10 cellular contexts compared by ENCODE assay signal in genomic region chrX:7252013-7252610, GRCh38.
DNase-seq lines count a peak whose midpoint lies in the region; ATAC-seq and TF ChIP-seq lines count a peak whose summit lies in the region.
"Had no signal": no experiment of that assay in that cellular context is flagged by ENCODE, and none has a peak within 500 bp of the region (broad histone marks: within the 10 kb centered on the region; RNA-seq: fewer than 3 reads in every experiment).

No MANE protein-coding gene starts in this region.

- no peaks in the 10 kb centered on the region for H3K36me3 ChIP-seq in sigmoid colon

- no peaks in the 10 kb centered on the region for H3K9me3 ChIP-seq in sigmoid colon

- H3K27me3 ChIP-seq in HL-60 (ENCODE audit: insufficient read depth, poor library complexity, severe bottlenecking) = no peaks in the 10 kb centered on the region
- no peaks in the 10 kb centered on the region for H3K27me3 ChIP-seq in sigmoid colon

- ATAC-seq in GM18909 (IDR thresholded peaks at IDR 0.05; ENCODE audit: poor library complexity, unreplicated experiment) (peak; percentile 55), GM21515 (IDR thresholded peaks at IDR 0.05; ENCODE audit: unreplicated experiment) (no peak)

- H3K4me1 ChIP-seq in sigmoid colon = no peaks in the 10 kb centered on the region

- H3K4me3 ChIP-seq in HL-60 (replicated peaks; ENCODE audit: insufficient read depth, low read length) (no peak overlapping the region), sigmoid colon (no peak overlapping the region)

- DNase-seq in HL-60 (ENCODE audit: low read depth in 1 of 2, low spot score in 1 of 2) = peak; percentile 35 to 63
- peak; percentile 94 for DNase-seq in MCF 10A (ENCODE audit: unreplicated experiment)
- DNase-seq in renal cortical epithelial cell (ENCODE audit: low read depth) = peak; percentile 33
- DNase-seq in putamen (ENCODE audit: low spot score) = no peak
- no peak for DNase-seq in KG1 (lab: John Stamatoyannopoulos, UW)
- no peak for DNase-seq in sigmoid colon
- DNase-seq: activated CD8-positive, alpha-beta memory T cell treated with anti-CD3 and anti-CD28 coated beads for 24 hours; glutamatergic neuron had no signal

- 23 to 60% methylated on average over 5 of the region's 5 CpGs for WGBS in sigmoid colon, 2 donors

- peaks cover 6% of the 10 kb centered on the region for H3K4me1 Mint-ChIP-seq in MCF 10A (ENCODE audit: insufficient read depth, unreplicated experiment)

- H3K4me3 Mint-ChIP-seq in MCF 10A (ENCODE audit: unreplicated experiment) = no peak overlapping the region

- BruUV-seq in MCF 10A (replicated peaks; lab: Mats Ljungman, UMichigan) = no TSS peak

- POLR2A ChIA-PET in MCF 10A (lab: Yijun Ruan, JAX) = interaction anchor here (0.7 to 1.0 kb wide), 3 partner anchors 12 to 120 kb away, joined by 3 to 4 read pairs (median 3); no protein-coding TSS in a partner anchor

- CTCF ChIA-PET in MCF 10A (lab: Yijun Ruan, JAX) = interaction anchor here (0.8 to 1.6 kb wide), 5 partner anchors 10 to 330 kb away, joined by 3 to 7 read pairs (median 4); no protein-coding TSS in a partner anchor

- no peaks in the 10 kb centered on the region for H3K9me3 Mint-ChIP-seq in MCF 10A (ENCODE audit: unreplicated experiment)

- no peaks in the 10 kb centered on the region for H3K36me3 Mint-ChIP-seq in MCF 10A (ENCODE audit: insufficient read depth, unreplicated experiment)

- TF ChIP-seq CTCF in HL-60 (IDR thresholded peaks at IDR 0.05; ENCODE audit: insufficient read depth, low read length) (no peak), MCF 10A (IDR thresholded peaks at IDR 0.05; ENCODE audit: unreplicated experiment) (no peak), sigmoid colon (IDR thresholded peaks at IDR 0.05) (no peak)

- H3K27me3 Mint-ChIP-seq in MCF 10A (ENCODE audit: insufficient read depth, unreplicated experiment) = no peaks in the 10 kb centered on the region

- peak overlapping the region; percentile 46 for H3K27ac ChIP-seq in HL-60 (replicated peaks)
- H3K27ac ChIP-seq in sigmoid colon = no peak overlapping the region

- no peak overlapping the region for H3K27ac Mint-ChIP-seq in MCF 10A (ENCODE audit: low read depth, unreplicated experiment)

- no peak for TF ChIP-seq EP300 in sigmoid colon (IDR thresholded peaks at IDR 0.05)

- intact Hi-C loops in MCF 10A (cut with micrococcal nuclease) (no loop called here), sigmoid colon (cut with DNase I) (no loop called here)

- no peak for TF ChIP-seq POLR2A in sigmoid colon (IDR thresholded peaks at IDR 0.05)

Comparison
In these comparisons a context has a peak if more than half of its experiments do, and no peak if none do; other contexts are left out.
1. DNase-seq: peak in HL-60 (2 of 2), MCF 10A (single experiment) and renal cortical epithelial cell (single experiment); none in putamen (single experiment), KG1 (single experiment) and sigmoid colon (single experiment).